In the genomic region with DNA sequence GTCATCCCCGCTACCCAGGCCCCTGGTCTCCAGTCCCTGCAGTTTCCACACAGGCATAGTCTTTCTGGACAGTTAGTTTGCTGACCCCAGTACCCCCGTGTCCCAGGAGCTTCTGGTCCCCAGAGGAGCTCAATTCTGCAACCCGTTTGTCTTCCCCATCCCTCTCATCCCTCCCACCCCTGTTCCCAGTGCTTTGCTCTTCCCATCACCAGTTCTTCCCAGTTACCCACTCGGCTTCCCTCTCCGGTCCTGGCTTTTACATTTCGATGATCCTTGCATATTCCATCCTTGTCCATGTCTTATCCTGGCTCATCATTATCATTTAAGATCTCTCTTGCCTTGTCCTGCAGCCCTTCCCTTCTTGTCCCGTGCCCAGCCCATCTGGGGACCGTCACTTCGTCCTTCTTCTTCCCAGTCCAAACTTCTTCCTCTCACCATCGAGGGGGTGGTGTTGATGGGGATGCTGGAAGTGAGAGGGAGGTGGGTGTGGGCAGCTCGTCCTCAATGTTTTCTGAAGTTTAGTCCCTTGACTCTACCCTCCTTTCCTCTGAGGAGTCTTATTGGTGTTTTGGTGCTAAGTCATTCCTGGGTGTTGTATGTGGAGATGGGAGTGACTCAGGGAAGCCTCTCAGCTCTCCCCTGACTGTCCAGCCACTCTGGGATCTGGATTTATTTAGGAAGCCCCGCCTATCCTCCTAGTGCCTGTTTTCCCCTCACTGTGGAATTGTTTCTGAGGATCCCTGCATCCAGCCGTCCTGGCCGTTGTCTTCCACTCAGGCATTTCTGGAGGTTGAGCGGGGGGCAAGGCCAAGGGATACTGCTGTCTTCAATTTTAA, we compare ENCODE assay signal across 9 cellular contexts. TPM values are rescaled to one million over a fixed set of nuclear protein-coding genes. Genes with fewer than 3 reads are reported as not detected.
DNase-seq lines count a peak whose midpoint lies in the region; ATAC-seq and TF ChIP-seq lines count a peak whose summit lies in the region.
"Had no signal": no experiment of that assay in that cellular context is flagged by ENCODE, and none has a peak within 500 bp of the region (broad histone marks: within the 10 kb centered on the region; RNA-seq: fewer than 3 reads in every experiment).

No MANE protein-coding gene starts in this region.

- DNase-seq in colonic mucosa (no peak), lung (ENCODE audit: low spot score) (no peak), type B pancreatic cell (ENCODE audit: extremely low spot score, unreplicated experiment) (no peak), SW480 (ENCODE audit: low spot score) (no peak), NCI-H2196 (lab: John Stamatoyannopoulos, UW; ENCODE audit: unreplicated experiment) (no peak), NCI-H524 (lab: John Stamatoyannopoulos, UW) (no peak)

- H3K79me2 ChIP-seq in OCI-LY1 (ENCODE audit: insufficient read depth, low read length): peaks cover 51% of the 10 kb centered on the region

- H4K20me1 ChIP-seq in OCI-LY1 (ENCODE audit: insufficient read depth, low read length): no peaks in the 10 kb centered on the region

- H3K27me3 ChIP-seq in OCI-LY1 (ENCODE audit: insufficient read depth, low read length) (no peaks in the 10 kb centered on the region), colonic mucosa (no peaks in the 10 kb centered on the region), lung (ENCODE audit: control insufficient read depth, insufficient read depth) (no peaks in the 10 kb centered on the region)

- H3K4me1 ChIP-seq in ES-I3 (ENCODE audit: insufficient read depth, low read length): no peaks in the 10 kb centered on the region
- H3K4me1 ChIP-seq in OCI-LY1 (ENCODE audit: insufficient read depth, low read length, severe bottlenecking): peaks cover 58% of the 10 kb centered on the region
- peaks cover 13% of the 10 kb centered on the region for H3K4me1 ChIP-seq in colonic mucosa
- peaks cover 0 to 7% of the 10 kb centered on the region in 2 donors for H3K4me1 ChIP-seq in lung (ENCODE audit: control insufficient read depth in 2 of 2, insufficient read depth in 2 of 2, low read length in 2 of 2)

- 18 to 26% methylated on average over 15 of the region's 15 CpGs for WGBS in lung, 2 donors

- H3K9me3 ChIP-seq in ES-I3 (ENCODE audit: control insufficient read depth, insufficient read depth, low read length) (no peaks in the 10 kb centered on the region), OCI-LY1 (ENCODE audit: low read length) (no peaks in the 10 kb centered on the region), colonic mucosa (no peaks in the 10 kb centered on the region), lung (ENCODE audit: control insufficient read depth in 2 of 2, insufficient read depth in 1 of 2, low read length in 1 of 2) (no peaks in the 10 kb centered on the region)

- peak overlapping the region; percentile 95 for H3K4me2 ChIP-seq in OCI-LY1 (ENCODE audit: low read length)

- H3K9ac ChIP-seq in ES-I3 (ENCODE audit: low read depth, low read length) (peak overlapping the region; percentile 76; the same call in 1 of the 2 replicates), OCI-LY1 (ENCODE audit: low read length) (peak overlapping the region; percentile 96), colonic mucosa (ENCODE audit: low read depth in 2 of 2, low read length in 2 of 2) (peak overlapping the region; percentile 80 to 94)

- no peak for TF ChIP-seq CTCF in OCI-LY1 (IDR thresholded peaks at IDR 0.05; ENCODE audit: low read length)
- TF ChIP-seq CTCF in colonic mucosa (IDR thresholded peaks at IDR 0.05): no peak
- TF ChIP-seq CTCF in lung (IDR thresholded peaks at IDR 0.05; ENCODE audit: control extremely low read depth, extremely low read depth): no peak
- TF ChIP-seq CTCF in type B pancreatic cell (conservative IDR thresholded peaks at IDR 0.05): no peak

- no peaks in the 10 kb centered on the region for H3K9me3 Mint-ChIP-seq in type B pancreatic cell

- H3K4me1 Mint-ChIP-seq in type B pancreatic cell (ENCODE audit: unreplicated experiment): peaks cover 41% of the 10 kb centered on the region

- no peaks in the 10 kb centered on the region for H3K27me3 Mint-ChIP-seq in type B pancreatic cell

- H3K36me3 Mint-ChIP-seq in type B pancreatic cell: no peaks in the 10 kb centered on the region

- peak overlapping the region; percentile 97 for H3K4me3 Mint-ChIP-seq in type B pancreatic cell

- no peaks in the 10 kb centered on the region for H3K9me2 ChIP-seq in OCI-LY1 (ENCODE audit: low read depth, low read length)

- H3K27ac ChIP-seq in OCI-LY1 (ENCODE audit: low read depth, low read length, poor library complexity, severe bottlenecking) (peak overlapping the region; percentile 48), colonic mucosa (peak overlapping the region; percentile 57), lung (ENCODE audit: low read depth in 1 of 2, low read length in 1 of 2) (peak overlapping the region; percentile 1 to 90)

- peak; percentile 15 for ATAC-seq in lung (ENCODE audit: insufficient read depth, low FRiP score)

- H2AFZ ChIP-seq in OCI-LY1 (ENCODE audit: low read length): no peak overlapping the region

- H3K36me3 ChIP-seq in ES-I3 (ENCODE audit: insufficient read depth, low read length) (no peaks in the 10 kb centered on the region), OCI-LY1 (ENCODE audit: insufficient read depth, low read length) (0 out of 2 replicates have a peak, but pooled peaks cover 5% of the 10 kb centered on the region), colonic mucosa (no peaks in the 10 kb centered on the region), lung (ENCODE audit: control insufficient read depth in 2 of 2, insufficient read depth in 2 of 2, low read length in 2 of 2) (no peaks in the 10 kb centered on the region)

- H3F3A ChIP-seq in OCI-LY1 (ENCODE audit: insufficient read depth, low read length): 0 out of 2 replicates have a peak, but pooled peaks cover 3% of the 10 kb centered on the region

- peak overlapping the region; percentile 85 for H3K27ac Mint-ChIP-seq in type B pancreatic cell

- intact Hi-C loops in colonic mucosa (cut with DNase I): no loop called here

- peak overlapping the region; percentile 98 for H3K4me3 ChIP-seq in OCI-LY1 (ENCODE audit: low read depth, low read length, poor library complexity, severe bottlenecking)
- peak overlapping the region; percentile 98 for H3K4me3 ChIP-seq in colonic mucosa
- peak overlapping the region; percentile 100 for H3K4me3 ChIP-seq in lung

RNA-seq across cellular contexts. Expression of a gene that starts 0.9 kb away (rescaled TPM):
- 10 to 100 TPM in 1 of 2 donors, 1 to 10 TPM in 1; 9.6 to 11.3 TPM for total RNA-seq in colonic mucosa
- 10 to 100 TPM; 25.5 to 45.9 TPM for total RNA-seq in lung
- 1 to 10 TPM; 4.8 to 6.6 TPM for polyA plus RNA-seq in lung
- total RNA-seq in type B pancreatic cell (ENCODE audit: low replicate concordance): 21.9 and 24.7 TPM in 2 replicates

RNA-seq across cellular contexts. Expression of a gene that starts 12.4 kb away (rescaled TPM):
- total RNA-seq in colonic mucosa: 1 to 10 TPM; 1.3 to 4.2 TPM
- total RNA-seq in lung: 1 to 10 TPM; 1.5 to 3.2 TPM
- 1 to 10 TPM in 1 of 2 donors, under 1 TPM in 1; 0.30 to 1.3 TPM for polyA plus RNA-seq in lung
- total RNA-seq in type B pancreatic cell (ENCODE audit: low replicate concordance): not detected in 2 replicates
- total RNA-seq: activated CD8-positive, alpha-beta memory T cell treated with anti-CD3 and anti-CD28 coated beads for 36 hours had no signal

RNA-seq across cellular contexts. Expression of a gene that starts 35.6 kb away (rescaled TPM):
- 1 to 10 TPM; 2.4 to 9.3 TPM for total RNA-seq in colonic mucosa
- total RNA-seq in lung: 10 to 100 TPM in 1 of 2 donors, 1 to 10 TPM in 1; 8.4 to 10.1 TPM
- polyA plus RNA-seq in lung: 1 to 10 TPM; 5.5 to 6.6 TPM
- total RNA-seq in type B pancreatic cell (ENCODE audit: low replicate concordance): 7.5 and 13.4 TPM in 2 replicates
